8 cellular contexts compared by ENCODE assay signal in genomic region chr5:93479982-93480509, GRCh38.
"Had no signal": no experiment of that assay in that cellular context is flagged by ENCODE, and none has a peak within 500 bp of the region (broad histone marks: within the 10 kb centered on the region; RNA-seq: fewer than 3 reads in every experiment).

No MANE protein-coding gene starts in this region.

- H3K9me3 ChIP-seq: HAP-1 had no signal

- H3K27me3 Mint-ChIP-seq: IgD-negative memory B cell had no signal

- ATAC-seq: GM23338 had no signal

- H3K4me3 Mint-ChIP-seq: GM23338, HFFc6, IgD-negative memory B cell had no signal

- H3K36me3 Mint-ChIP-seq: IgD-negative memory B cell had no signal

- H3K27ac ChIP-seq: KMS-11 had no signal

- H3K4me1 ChIP-seq: HAP-1 had no signal

- DNase-seq: H7, HFFc6, Karpas-422, KBM-7 had no signal

- H3K4me3 ChIP-seq: GM23338, HAP-1 had no signal

- H3K4me1 Mint-ChIP-seq: GM23338, IgD-negative memory B cell had no signal

- H3K4me2 ChIP-seq: GM23338, KMS-11 had no signal

- H3K27ac Mint-ChIP-seq: GM23338, HFFc6, IgD-negative memory B cell had no signal

- H2AFZ ChIP-seq: GM23338 had no signal

- H3K9ac ChIP-seq: KMS-11 had no signal

- H3K36me3 ChIP-seq: HAP-1 had no signal
